In genomic region chr5:126938461-126938860, GRCh38 we compare ENCODE assay signal across 1 cellular context.
TF ChIP-seq lines count a peak whose summit lies in the region.

No MANE protein-coding gene starts in this region.

TF ChIP-seq in GM23338, 12 proteins besides CTCF, POLR2A, EP300 and RAD21 (continued from another document):
- TF ChIP-seq ZNF462 (CRISPR knock-in tag; IDR thresholded peaks at IDR 0.05), result no peak
- no peak for TF ChIP-seq JUNB (IDR thresholded peaks at IDR 0.05; ENCODE audit: unreplicated experiment)
- no peak for TF ChIP-seq ETS1 (IDR thresholded peaks at IDR 0.05)
